Comparison of ENCODE assay signal across 15 cellular contexts in genomic region chr4:16418814-16419213, GRCh38.
DNase-seq lines count a peak whose midpoint lies in the region; TF ChIP-seq lines count a peak whose summit lies in the region.
"Had no signal": no experiment of that assay in that cellular context is flagged by ENCODE, and none has a peak within 500 bp of the region (broad histone marks: within the 10 kb centered on the region; RNA-seq: fewer than 3 reads in every experiment).

No MANE protein-coding gene starts in this region.

- peak; percentile 6 for DNase-seq in AG10803 (ENCODE audit: low read depth)
- peak; percentile 93 for DNase-seq in M059J (ENCODE audit: low read depth)
- peak; percentile 81 to 97 for DNase-seq in dermis microvascular lymphatic vessel endothelial cell (ENCODE audit: low read depth in 2 of 2)
- DNase-seq in kidney glomerular epithelial cell (lab: John Stamatoyannopoulos, UW): peak; percentile 92
- no peak for DNase-seq in KBM-7
- no peak for DNase-seq in NCI-H146 (lab: John Stamatoyannopoulos, UW)
- no peak for DNase-seq in activated CD8-positive, alpha-beta memory T cell treated with anti-CD3 and anti-CD28 coated beads for 24 hours
- no peak for DNase-seq in suprapubic skin (ENCODE audit: low spot score in 2 of 2)
- DNase-seq: activated gamma-delta T cell, endodermal cell, NCI-H1694 treated with DMSO at 0.1 percent for 48 hours, nucleus accumbens, small intestine had no signal

- H3K36me3 ChIP-seq in suprapubic skin: no peaks in the 10 kb centered on the region
- H3K36me3 ChIP-seq: cardiac muscle cell had no signal

- no peak overlapping the region for H3K27ac ChIP-seq in suprapubic skin
- H3K27ac ChIP-seq: cardiac muscle cell, KMS-11 had no signal

- TF ChIP-seq POLR2A in suprapubic skin (IDR thresholded peaks at IDR 0.05): no peak

- in situ Hi-C loops in KBM-7 (cut with MboI; ENCODE audit: low pct_unique_long_range_greater_than_20kb, low sequenced_read_pairs): no loop called here

- H3K4me3 ChIP-seq in AG10803 (ENCODE audit: low read length) (no peak overlapping the region), suprapubic skin (no peak overlapping the region)
- H3K4me3 ChIP-seq: cardiac muscle cell had no signal

- H3K9me3 ChIP-seq in suprapubic skin: no peaks in the 10 kb centered on the region

- no peak for TF ChIP-seq CTCF in AG10803 (conservative IDR thresholded peaks at IDR 0.05; ENCODE audit: low read length)
- TF ChIP-seq CTCF in suprapubic skin (IDR thresholded peaks at IDR 0.05): no peak

- no peaks in the 10 kb centered on the region for H3K4me1 ChIP-seq in suprapubic skin

- TF ChIP-seq EP300 in suprapubic skin (IDR thresholded peaks at IDR 0.05): no peak

- no peaks in the 10 kb centered on the region for H3K27me3 ChIP-seq in suprapubic skin
- H3K27me3 ChIP-seq: cardiac muscle cell had no signal

Comparison
In these comparisons a context has a peak if more than half of its experiments do, and no peak if none do; other contexts are left out.
1. DNase-seq: peak in AG10803 (single experiment), M059J (single experiment), dermis microvascular lymphatic vessel endothelial cell (2 of 2) and kidney glomerular epithelial cell (single experiment); none in KBM-7 (single experiment), NCI-H146 (single experiment), activated CD8-positive, alpha-beta memory T cell treated with anti-CD3 and anti-CD28 coated beads for 24 hours (single experiment) and suprapubic skin (0 of 2).